34 cellular contexts compared by ENCODE assay signal in the genomic region with DNA sequence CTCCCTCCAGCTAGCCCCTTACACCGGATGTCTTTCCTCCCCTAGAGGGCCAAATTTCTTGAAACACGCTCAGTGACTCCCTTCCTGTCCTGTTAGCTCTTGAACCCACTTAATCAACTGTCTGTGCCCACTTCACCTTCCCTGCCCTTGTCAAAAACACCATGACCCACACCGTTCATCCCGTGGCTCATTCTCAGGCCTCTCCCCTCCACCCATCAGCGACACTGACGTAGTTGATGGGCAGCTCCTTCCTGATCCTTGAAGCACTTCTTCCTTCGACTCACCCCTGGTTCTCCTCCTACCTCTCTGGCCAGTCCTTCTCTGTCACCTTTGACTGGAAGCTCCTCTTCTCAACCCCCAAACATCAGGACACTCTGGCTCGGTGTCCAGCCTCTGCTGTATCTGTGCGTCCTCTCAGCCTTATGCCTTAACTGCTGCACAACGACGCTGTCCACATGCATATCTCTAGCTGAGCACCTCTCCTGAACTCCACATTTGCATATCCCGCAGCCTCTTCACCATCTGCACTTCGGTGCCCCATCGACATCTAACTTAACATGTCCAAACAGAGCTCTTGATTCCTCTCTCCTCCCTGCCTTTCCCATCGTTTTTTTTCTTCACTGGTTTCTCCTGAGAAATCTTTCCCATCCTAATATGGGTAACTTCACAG. TPM values are rescaled to one million over a fixed set of nuclear protein-coding genes. Genes with fewer than 3 reads are reported as not detected.
A peak's percentile ranks its signal among the peaks of the same experiment; 100 is the strongest.
DNase-seq lines count a peak whose midpoint lies in the region; ATAC-seq, FAIRE-seq and TF ChIP-seq lines count a peak whose summit lies in the region.
"Had no signal": no experiment of that assay in that cellular context is flagged by ENCODE, and none has a peak within 500 bp of the region (broad histone marks: within the 10 kb centered on the region; RNA-seq: fewer than 3 reads in every experiment).

No MANE protein-coding gene starts in this region.

- intact Hi-C loops in Right ventricle myocardium inferior (cut with DNase I) (no loop called here), left cardiac atrium (cut with DNase I) (no loop called here), HCT116 (cut with micrococcal nuclease) (no loop called here), upper lobe of right lung (cut with DNase I) (no loop called here)

- no peak for TF ChIP-seq POLR2A in HCT116 (IDR thresholded peaks at IDR 0.05; ENCODE audit: borderline replicate concordance, extremely low read depth, insufficient read depth, insufficient read length)

- FAIRE-seq in keratinocyte (lab: Jason Lieb, UNC) = no peak
- FAIRE-seq: astrocyte had no signal

- CTCF ChIA-PET in HCT116 (lab: Charles Lee) = interaction anchor here (1.0 to 3.1 kb wide), 15 partner anchors 8 to 655 kb away, joined by 3 to 24 read pairs (median 6); no protein-coding TSS in a partner anchor
- CTCF ChIA-PET in activated CD8-positive, alpha-beta T cell treated with anti-CD3 and anti-CD28 coated beads, Interleukin-2, amount 10 ng/mL, durations not matched to agents 7 days and 5 days (lab: Charles Lee) = interaction anchor here (0.7 to 5.6 kb wide), 48 partner anchors 8 to 693 kb away, joined by 3 to 52 read pairs (median 4); no protein-coding TSS in a partner anchor

- no TSS peak for BruUV-seq in HCT116 (replicated peaks; lab: Mats Ljungman, UMichigan)

- no peak for TF ChIP-seq CTCF in HCT116 (IDR thresholded peaks at IDR 0.05 in 2 of 3, conservative IDR thresholded peaks at IDR 0.05 in 1 of 3; ENCODE audit: borderline replicate concordance in 1 of 3, insufficient read depth in 1 of 3, low read depth in 2 of 3, low read length in 2 of 3)
- TF ChIP-seq CTCF in keratinocyte (optimal IDR thresholded peaks at IDR 0.05 in 1 of 3, IDR thresholded peaks at IDR 0.05 in 1 of 3, conservative IDR thresholded peaks at IDR 0.05 in 1 of 3; ENCODE audit: extremely low read depth in 1 of 3, insufficient read depth in 2 of 3, low read length in 3 of 3) = no peak
- TF ChIP-seq CTCF in upper lobe of right lung (IDR thresholded peaks at IDR 0.05) = no peak

- H3K27ac ChIP-seq in HCT116 (ENCODE audit: low read depth, low read length) = no peak overlapping the region
- H3K27ac ChIP-seq in keratinocyte (ENCODE audit: control insufficient read depth, insufficient read depth, low read length) = no peak overlapping the region
- H3K27ac ChIP-seq in upper lobe of right lung = no peak overlapping the region
- H3K27ac ChIP-seq: esophagus muscularis mucosa, foreskin keratinocyte, hepatocyte, KMS-11, psoas muscle had no signal

- peak; percentile 1 for ATAC-seq in Right ventricle myocardium inferior
- no peak for ATAC-seq in left cardiac atrium
- no peak for ATAC-seq in HCT116
- no peak for ATAC-seq in upper lobe of right lung
- no peak for ATAC-seq in activated CD8-positive, alpha-beta T cell treated with anti-CD3 and anti-CD28 coated beads, Interleukin-2, amount 10 ng/mL, durations not matched to agents 7 days and 5 days
- no peak for ATAC-seq in HG03108 (IDR thresholded peaks at IDR 0.05; ENCODE audit: unreplicated experiment)

- H3K27me3 ChIP-seq in HCT116 (ENCODE audit: insufficient read depth, low read length) (peaks cover 31% of the 10 kb centered on the region), keratinocyte (ENCODE audit: control insufficient read depth, extremely low read depth, insufficient read depth, low read length) (peaks cover 33% of the 10 kb centered on the region), upper lobe of right lung (no peaks in the 10 kb centered on the region)

- POLR2A ChIA-PET in HCT116 (lab: Charles Lee) = interaction anchor here (1.0 kb wide), 1 partner anchor 23 kb away, joined by 4 read pairs; no protein-coding TSS in a partner anchor
- POLR2A ChIA-PET in activated CD8-positive, alpha-beta T cell treated with anti-CD3 and anti-CD28 coated beads, Interleukin-2, amount 10 ng/mL, durations not matched to agents 7 days and 5 days (lab: Charles Lee) = no interaction called here

- RAD21 ChIA-PET in HCT116 (lab: Charles Lee; ENCODE audit: low non-redundant PET in 1 of 2, low total read pairs in 2 of 2, uncharacterized antibody in 2 of 2, unreplicated experiment in 2 of 2) = interaction anchor here in 1 of 2 experiments (1.4 kb wide), 1 partner anchor 112 kb away, joined by 4 read pairs; no protein-coding TSS in a partner anchor

- peak overlapping the region; percentile 69 for H2AFZ ChIP-seq in HCT116 (ENCODE audit: low read depth, low read length, poor library complexity, severe bottlenecking)
- H2AFZ ChIP-seq in keratinocyte (ENCODE audit: control insufficient read depth, low read length) = peak overlapping the region; percentile 28
- H2AFZ ChIP-seq: hepatocyte had no signal

- dilution Hi-C loops in keratinocyte (cut with MboI; ENCODE audit: extremely low pct_ligation_motif_present, low sequenced_read_pairs) = no loop called here

- H3K36me3 ChIP-seq in HCT116 (ENCODE audit: control insufficient read depth in 1 of 2, insufficient read depth in 2 of 2, low read length in 2 of 2) (no peaks in the 10 kb centered on the region), keratinocyte (ENCODE audit: control insufficient read depth in 2 of 2, extremely low read depth in 1 of 2, insufficient read depth in 2 of 2, low read length in 2 of 2) (no peaks in the 10 kb centered on the region), upper lobe of right lung (no peaks in the 10 kb centered on the region)
- H3K36me3 ChIP-seq: esophagus muscularis mucosa had no signal

- H3K4me2 ChIP-seq in HCT116 (ENCODE audit: low read length) (no peak overlapping the region), keratinocyte (ENCODE audit: control insufficient read depth, extremely low read depth, insufficient read depth, low read depth, low read length) (no peak overlapping the region)
- H3K4me2 ChIP-seq: hepatocyte had no signal

- no peak overlapping the region for H3K4me3 Mint-ChIP-seq in activated CD8-positive, alpha-beta T cell treated with anti-CD3 and anti-CD28 coated beads, Interleukin-2, amount 10 ng/mL, durations not matched to agents 7 days and 5 days
- H3K4me3 Mint-ChIP-seq: activated CD4-positive, alpha-beta T cell treated with anti-CD3 and anti-CD28 coated beads, Interleukin-2, amount 10 ng/mL, durations not matched to agents 24 days and 14 days; activated T-cell treated with anti-CD3 and anti-CD28 coated beads, Interleukin-2, amount 50 U/mL, for 4 hours; central memory CD8-positive, alpha-beta T cell; dendritic cell treated with granulocyte-macrophage colony-stimulating factor and Interleukin-4, amounts not matched to agents 40 ng/mL and 50 ng/mL, for 4 days; mesothelial cell of epicardium; naive thymus-derived CD8-positive, alpha-beta T cell; stimulated activated naive CD8-positive, alpha-beta T cell treated with anti-CD3 and anti-CD28 coated beads, Interleukin-15, Interleukin-2, amounts not matched to agents 100 ng/mL and 50 ng/mL, for 24 hours had no signal

- no peaks in the 10 kb centered on the region for H3K9me3 Mint-ChIP-seq in activated CD8-positive, alpha-beta T cell treated with anti-CD3 and anti-CD28 coated beads, Interleukin-2, amount 10 ng/mL, durations not matched to agents 7 days and 5 days (ENCODE audit: insufficient read depth)
- H3K9me3 Mint-ChIP-seq: activated CD4-positive, alpha-beta T cell treated with anti-CD3 and anti-CD28 coated beads, Interleukin-2, amount 10 ng/mL, durations not matched to agents 24 days and 14 days; activated T-cell treated with anti-CD3 and anti-CD28 coated beads, Interleukin-2, amount 50 U/mL, for 4 hours; CD4-positive, alpha-beta memory T cell; central memory CD8-positive, alpha-beta T cell; dendritic cell treated with granulocyte-macrophage colony-stimulating factor and Interleukin-4, amounts not matched to agents 40 ng/mL and 50 ng/mL, for 4 days; mesothelial cell of epicardium; naive thymus-derived CD8-positive, alpha-beta T cell; stimulated activated naive CD8-positive, alpha-beta T cell treated with anti-CD3 and anti-CD28 coated beads, Interleukin-15, Interleukin-2, amounts not matched to agents 100 ng/mL and 50 ng/mL, for 24 hours had no signal

- no peaks in the 10 kb centered on the region for H3K9me2 ChIP-seq in HCT116 (ENCODE audit: insufficient read depth)

- H3K4me1 ChIP-seq in HCT116 (ENCODE audit: control insufficient read depth in 1 of 2, insufficient read depth in 2 of 2, low read length in 2 of 2) (peaks cover 7 to 11% of the 10 kb centered on the region in 2 experiments; a peak in 2 of 4 replicates), keratinocyte (ENCODE audit: control insufficient read depth, extremely low read depth, insufficient read depth, low read length) (peaks cover 3% of the 10 kb centered on the region), upper lobe of right lung (peaks cover 19% of the 10 kb centered on the region)
- H3K4me1 ChIP-seq: foreskin keratinocyte had no signal

- H3K4me3 ChIP-seq in HCT116 (replicated peaks in 1 of 2; ENCODE audit: low read depth in 1 of 2, low read length in 2 of 2) (no peak overlapping the region), keratinocyte (ENCODE audit: control insufficient read depth in 2 of 3, extremely low read depth in 1 of 3, insufficient read depth in 2 of 3, low read depth in 1 of 3, low read length in 3 of 3) (no peak overlapping the region), upper lobe of right lung (no peak overlapping the region)
- H3K4me3 ChIP-seq: esophagus muscularis mucosa, hepatocyte, psoas muscle had no signal

- DNase-seq in Right ventricle myocardium inferior (ENCODE audit: missing footprints) = no peak
- DNase-seq in left cardiac atrium = no peak
- no peak for DNase-seq in HCT116 (ENCODE audit: low read depth, low spot score)
- DNase-seq in NCI-H526 treated with DMSO at 0.1 percent for 48 hours (lab: John Stamatoyannopoulos, UW) = peak; percentile 59
- DNase-seq in keratinocyte (ENCODE audit: low read depth, low spot score) = no peak
- no peak for DNase-seq in upper lobe of right lung
- DNase-seq in activated CD8-positive, alpha-beta T cell treated with anti-CD3 and anti-CD28 coated beads, Interleukin-2, amount 10 ng/mL, durations not matched to agents 7 days and 5 days = no peak
- DNase-seq: 8988T; activated CD4-positive, alpha-beta T cell treated with anti-CD3 and anti-CD28 coated beads, Interleukin-2, amount 10 ng/mL, durations not matched to agents 24 days and 14 days; activated gamma-delta T cell treated with Interleukin-2 at 50 U/mL for 16 hours; activated T-cell treated with anti-CD3 and anti-CD28 coated beads, Interleukin-2, amount 50 U/mL, for 4 hours; CD4-positive, alpha-beta memory T cell; DMS153; GDM1; HCEC 1CT; naive thymus-derived CD8-positive, alpha-beta T cell; NCI-H774; nucleus accumbens; OCI-M1; psoas muscle; SHP77; T-helper 9 cell had no signal

- no peaks in the 10 kb centered on the region for H3K36me3 Mint-ChIP-seq in activated CD8-positive, alpha-beta T cell treated with anti-CD3 and anti-CD28 coated beads, Interleukin-2, amount 10 ng/mL, durations not matched to agents 7 days and 5 days (ENCODE audit: low read depth)
- H3K36me3 Mint-ChIP-seq: CD4-positive, alpha-beta memory T cell; mesothelial cell of epicardium; naive thymus-derived CD8-positive, alpha-beta T cell had no signal

- no peak overlapping the region for H3K27ac Mint-ChIP-seq in activated CD8-positive, alpha-beta T cell treated with anti-CD3 and anti-CD28 coated beads, Interleukin-2, amount 10 ng/mL, durations not matched to agents 7 days and 5 days
- H3K27ac Mint-ChIP-seq: activated CD4-positive, alpha-beta T cell treated with anti-CD3 and anti-CD28 coated beads, Interleukin-2, amount 10 ng/mL, durations not matched to agents 24 days and 14 days; CD4-positive, alpha-beta memory T cell; dendritic cell treated with granulocyte-macrophage colony-stimulating factor and Interleukin-4, amounts not matched to agents 40 ng/mL and 50 ng/mL, for 4 days; mesothelial cell of epicardium; naive thymus-derived CD8-positive, alpha-beta T cell; stimulated activated naive CD8-positive, alpha-beta T cell treated with anti-CD3 and anti-CD28 coated beads, Interleukin-15, Interleukin-2, amounts not matched to agents 100 ng/mL and 50 ng/mL, for 24 hours had no signal

- H4K20me1 ChIP-seq in HCT116 (ENCODE audit: insufficient read depth) = no peaks in the 10 kb centered on the region
- H4K20me1 ChIP-seq in keratinocyte (ENCODE audit: control insufficient read depth, extremely low read depth, insufficient read depth, low read length) = no peaks in the 10 kb centered on the region

- H3K79me2 ChIP-seq in HCT116 (ENCODE audit: insufficient read depth, low read length) (no peaks in the 10 kb centered on the region), keratinocyte (ENCODE audit: control insufficient read depth, insufficient read depth, low read length) (no peaks in the 10 kb centered on the region)
- H3K79me2 ChIP-seq: hepatocyte had no signal

- no peaks in the 10 kb centered on the region for H3K9me1 ChIP-seq in keratinocyte (ENCODE audit: control insufficient read depth, extremely low read depth, insufficient read depth, low read length)

- H3K4me1 Mint-ChIP-seq in activated CD8-positive, alpha-beta T cell treated with anti-CD3 and anti-CD28 coated beads, Interleukin-2, amount 10 ng/mL, durations not matched to agents 7 days and 5 days (ENCODE audit: low read depth) = no peaks in the 10 kb centered on the region
- H3K4me1 Mint-ChIP-seq: activated CD4-positive, alpha-beta T cell treated with anti-CD3 and anti-CD28 coated beads, Interleukin-2, amount 10 ng/mL, durations not matched to agents 24 days and 14 days; central memory CD8-positive, alpha-beta T cell; mesothelial cell of epicardium had no signal

- H3K9me3 ChIP-seq in HCT116 (ENCODE audit: control insufficient read depth in 1 of 2, insufficient read depth in 1 of 2, low read depth in 1 of 2, low read length in 2 of 2) (no peaks in the 10 kb centered on the region), keratinocyte (ENCODE audit: control insufficient read depth, low read depth, low read length) (no peaks in the 10 kb centered on the region), upper lobe of right lung (no peaks in the 10 kb centered on the region)
- H3K9me3 ChIP-seq: esophagus muscularis mucosa, psoas muscle had no signal

- peaks cover 31% of the 10 kb centered on the region for H3K27me3 Mint-ChIP-seq in activated CD8-positive, alpha-beta T cell treated with anti-CD3 and anti-CD28 coated beads, Interleukin-2, amount 10 ng/mL, durations not matched to agents 7 days and 5 days (ENCODE audit: low read depth)

- H3K9ac ChIP-seq in HCT116 (ENCODE audit: low read length) (no peak overlapping the region), keratinocyte (ENCODE audit: control insufficient read depth, extremely low read depth, insufficient read depth, low read length) (no peak overlapping the region)
- H3K9ac ChIP-seq: KMS-11 had no signal

- no peak for TF ChIP-seq RAD21 in HCT116 (IDR thresholded peaks at IDR 0.05; ENCODE audit: low read depth)

RNA-seq across cellular contexts. Expression of gene CCDC182, which starts 39.3 kb away (rescaled TPM):
- not detected for total RNA-seq in Right ventricle myocardium inferior
- total RNA-seq in left cardiac atrium = not detected
- not detected for total RNA-seq in HCT116 (2021; ENCODE audit: unreplicated experiment)
- polyA plus RNA-seq in HCT116 (2012) = not detected in 2 replicates
- polyA plus RNA-seq in keratinocyte = not detected in 3 replicates
- polyA plus RNA-seq in keratinocyte (2011; ENCODE audit: low read depth) = not detected
- polyA plus RNA-seq in keratinocyte (2011; cell fraction: cytosol; rRNA removed) = not detected in 2 replicates
- polyA plus RNA-seq in keratinocyte (2011; cell fraction: nucleus; rRNA removed) = not detected in 2 replicates
- polyA plus RNA-seq in keratinocyte (2012; ENCODE audit: low replicate concordance) = not detected in 2 replicates
- not detected in 3 replicates for polyA minus RNA-seq in keratinocyte
- polyA minus RNA-seq in keratinocyte (2011; cell fraction: cytosol; rRNA and poly(A)+ RNA removed) = not detected
- polyA minus RNA-seq in keratinocyte (2011; cell fraction: nucleus; rRNA and poly(A)+ RNA removed) = not detected in 2 replicates
- not detected for total RNA-seq in upper lobe of right lung
- total RNA-seq in activated CD8-positive, alpha-beta T cell treated with anti-CD3 and anti-CD28 coated beads, Interleukin-2, amount 10 ng/mL, durations not matched to agents 7 days and 5 days = not detected
- total RNA-seq: activated CD4-positive, alpha-beta T cell treated with anti-CD3 and anti-CD28 coated beads, Interleukin-2, amount 10 ng/mL, durations not matched to agents 24 days and 14 days; activated T-cell treated with anti-CD3 and anti-CD28 coated beads, Interleukin-2, amount 50 U/mL, for 4 hours; astrocyte; CD4-positive, alpha-beta memory T cell; esophagus muscularis mucosa; foreskin keratinocyte; hepatocyte; left lobe of liver; mesothelial cell of epicardium; naive thymus-derived CD8-positive, alpha-beta T cell; psoas muscle; skeletal muscle tissue had no signal
- polyA plus RNA-seq: CD4-positive, alpha-beta memory T cell; foreskin keratinocyte; hepatocyte; naive thymus-derived CD8-positive, alpha-beta T cell; psoas muscle had no signal
